Comparison of ENCODE assay signal across 14 cellular contexts in genomic region chr2:99380376-99381010, GRCh38. TPM values are rescaled to one million over a fixed set of nuclear protein-coding genes. Genes with fewer than 3 reads are reported as not detected.
DNase-seq lines count a peak whose midpoint lies in the region; ATAC-seq and TF ChIP-seq lines count a peak whose summit lies in the region.
"Had no signal": no experiment of that assay in that cellular context is flagged by ENCODE, and none has a peak within 500 bp of the region (broad histone marks: within the 10 kb centered on the region; RNA-seq: fewer than 3 reads in every experiment).

No MANE protein-coding gene starts in this region.

- no peaks in the 10 kb centered on the region for H3F3A ChIP-seq in GM23338 (replicated peaks; ENCODE audit: low read depth)

- no peaks in the 10 kb centered on the region for H3K9me3 Mint-ChIP-seq in activated naive CD8-positive, alpha-beta T cell treated with anti-CD3 and anti-CD28 coated beads for 36 hours
- H3K9me3 Mint-ChIP-seq in activated naive CD8-positive, alpha-beta T cell treated with anti-CD3 and anti-CD28 coated beads, Interleukin-2, amount 50 U/mL, for 24 hours, result no peaks in the 10 kb centered on the region
- no peaks in the 10 kb centered on the region for H3K9me3 Mint-ChIP-seq in GM23338
- peaks cover 3% of the 10 kb centered on the region for H3K9me3 Mint-ChIP-seq in stimulated activated memory B cell treated with anti-CD40 and anti-IgM and Interleukin-4, amounts not matched to agents 10 μg/mL and 1 μg/mL and 100 μg/mL, for 72 hours
- H3K9me3 Mint-ChIP-seq in CD8-positive, alpha-beta memory T cell, result no peaks in the 10 kb centered on the region
- H3K9me3 Mint-ChIP-seq: activated naive CD8-positive, alpha-beta T cell treated with anti-CD3 and anti-CD28 coated beads, Interleukin-2, amount 10 ng/mL, durations not matched to agents 7 days and 5 days had no signal

- H2AFZ ChIP-seq in GM23338 (no peak overlapping the region), OCI-LY3 (ENCODE audit: low read depth, low read length) (no peak overlapping the region)

- CTCF ChIA-PET in CD8-positive, alpha-beta memory T cell (lab: Charles Lee), result no interaction called here

- POLR2A ChIA-PET in CD8-positive, alpha-beta memory T cell (lab: Charles Lee), result no interaction called here

- H3K36me3 ChIP-seq in GM23338 (ENCODE audit: insufficient read depth) (peaks cover 8% of the 10 kb centered on the region), OCI-LY3 (replicated peaks; ENCODE audit: low read depth, low read length) (peaks cover 49% of the 10 kb centered on the region)
- peaks cover 26% of the 10 kb centered on the region for H3K36me3 ChIP-seq in CD8-positive, alpha-beta memory T cell (ENCODE audit: insufficient read depth, low read length)

- H3K4me3 Mint-ChIP-seq in activated naive CD8-positive, alpha-beta T cell treated with anti-CD3 and anti-CD28 coated beads for 36 hours, result no peak overlapping the region
- no peak overlapping the region for H3K4me3 Mint-ChIP-seq in activated naive CD8-positive, alpha-beta T cell treated with anti-CD3 and anti-CD28 coated beads, Interleukin-2, amount 50 U/mL, for 24 hours
- no peak overlapping the region for H3K4me3 Mint-ChIP-seq in GM23338
- H3K4me3 Mint-ChIP-seq in stimulated activated memory B cell treated with anti-CD40 and anti-IgM and Interleukin-4, amounts not matched to agents 10 μg/mL and 1 μg/mL and 100 μg/mL, for 72 hours, result no peak overlapping the region
- H3K4me3 Mint-ChIP-seq in CD8-positive, alpha-beta memory T cell, result no peak overlapping the region
- H3K4me3 Mint-ChIP-seq: activated naive CD8-positive, alpha-beta T cell treated with anti-CD3 and anti-CD28 coated beads, Interleukin-2, amount 10 ng/mL, durations not matched to agents 7 days and 5 days had no signal

- peaks cover 25% of the 10 kb centered on the region for H3K4me1 Mint-ChIP-seq in activated naive CD8-positive, alpha-beta T cell treated with anti-CD3 and anti-CD28 coated beads for 36 hours
- peaks cover 19% of the 10 kb centered on the region for H3K4me1 Mint-ChIP-seq in activated naive CD8-positive, alpha-beta T cell treated with anti-CD3 and anti-CD28 coated beads, Interleukin-2, amount 50 U/mL, for 24 hours
- H3K4me1 Mint-ChIP-seq in GM23338, result peaks cover 8% of the 10 kb centered on the region; the same call in 2 of the 3 replicates
- peaks cover 5% of the 10 kb centered on the region for H3K4me1 Mint-ChIP-seq in stimulated activated memory B cell treated with anti-CD40 and anti-IgM and Interleukin-4, amounts not matched to agents 10 μg/mL and 1 μg/mL and 100 μg/mL, for 72 hours
- peaks cover 3 to 9% (median 7%) of the 10 kb centered on the region in 3 donors for H3K4me1 Mint-ChIP-seq in CD8-positive, alpha-beta memory T cell

- H3K4me1 ChIP-seq in GM23338 (ENCODE audit: insufficient read depth), result peaks cover 4% of the 10 kb centered on the region; the same call in 1 of the 2 replicates
- H3K4me1 ChIP-seq in OCI-LY3 (ENCODE audit: low read length), result peaks cover 24% of the 10 kb centered on the region
- H3K4me1 ChIP-seq in CD8-positive, alpha-beta memory T cell (ENCODE audit: insufficient read depth, low read length), result no peaks in the 10 kb centered on the region
- H3K4me1 ChIP-seq: psoas muscle had no signal

- H3K4me3 ChIP-seq in GM23338, result no peak overlapping the region
- H3K4me3 ChIP-seq in OCI-LY3 (ENCODE audit: low read length), result no peak overlapping the region
- H3K4me3 ChIP-seq in CD8-positive, alpha-beta memory T cell (ENCODE audit: low read length), result no peak overlapping the region
- H3K4me3 ChIP-seq: psoas muscle had no signal

- no peak for DNase-seq in activated naive CD8-positive, alpha-beta T cell treated with anti-CD3 and anti-CD28 coated beads for 36 hours
- no peak for DNase-seq in activated naive CD8-positive, alpha-beta T cell treated with anti-CD3 and anti-CD28 coated beads, Interleukin-2, amount 50 U/mL, for 24 hours
- DNase-seq in GM23338 (ENCODE audit: low spot score) (peak; percentile 29), DMS114 treated with DMSO at 0.1 percent for 48 hours (lab: John Stamatoyannopoulos, UW; ENCODE audit: unreplicated experiment) (no peak), omental fat pad (ENCODE audit: low spot score) (no peak)
- no peak for DNase-seq in CD8-positive, alpha-beta memory T cell
- DNase-seq: activated naive CD8-positive, alpha-beta T cell treated with anti-CD3 and anti-CD28 coated beads, Interleukin-2, amount 10 ng/mL, durations not matched to agents 7 days and 5 days; KBM-7; NCI-H1417 treated with DMSO at 0.1 percent for 48 hours; NCI-H446; psoas muscle; WERI-Rb-1 had no signal

- H3K27ac ChIP-seq in GM23338 (ENCODE audit: low read depth), result no peak overlapping the region
- peak overlapping the region; percentile 3; the same call in 1 of the 2 replicates for H3K27ac ChIP-seq in OCI-LY3 (ENCODE audit: low read length)
- H3K27ac ChIP-seq in CD8-positive, alpha-beta memory T cell (ENCODE audit: low read depth, low read length), result no peak overlapping the region
- H3K27ac ChIP-seq: psoas muscle, WERI-Rb-1 had no signal

- H3K27me3 Mint-ChIP-seq in activated naive CD8-positive, alpha-beta T cell treated with anti-CD3 and anti-CD28 coated beads for 36 hours, result no peaks in the 10 kb centered on the region
- H3K27me3 Mint-ChIP-seq in activated naive CD8-positive, alpha-beta T cell treated with anti-CD3 and anti-CD28 coated beads, Interleukin-2, amount 50 U/mL, for 24 hours, result no peaks in the 10 kb centered on the region
- no peaks in the 10 kb centered on the region for H3K27me3 Mint-ChIP-seq in GM23338 (ENCODE audit: insufficient read depth, low read depth, poor library complexity)
- H3K27me3 Mint-ChIP-seq in stimulated activated memory B cell treated with anti-CD40 and anti-IgM and Interleukin-4, amounts not matched to agents 10 μg/mL and 1 μg/mL and 100 μg/mL, for 72 hours, result no peaks in the 10 kb centered on the region
- no peaks in the 10 kb centered on the region for H3K27me3 Mint-ChIP-seq in CD8-positive, alpha-beta memory T cell
- H3K27me3 Mint-ChIP-seq: activated naive CD8-positive, alpha-beta T cell treated with anti-CD3 and anti-CD28 coated beads, Interleukin-2, amount 10 ng/mL, durations not matched to agents 7 days and 5 days had no signal

- H3K27ac Mint-ChIP-seq in activated naive CD8-positive, alpha-beta T cell treated with anti-CD3 and anti-CD28 coated beads for 36 hours, result peak overlapping the region; percentile 30
- no peak overlapping the region for H3K27ac Mint-ChIP-seq in activated naive CD8-positive, alpha-beta T cell treated with anti-CD3 and anti-CD28 coated beads, Interleukin-2, amount 50 U/mL, for 24 hours
- H3K27ac Mint-ChIP-seq in GM23338, result peak overlapping the region; percentile 85
- peak overlapping the region; percentile 16 for H3K27ac Mint-ChIP-seq in stimulated activated memory B cell treated with anti-CD40 and anti-IgM and Interleukin-4, amounts not matched to agents 10 μg/mL and 1 μg/mL and 100 μg/mL, for 72 hours
- peak overlapping the region in 4 of 8 donors; percentile 16 to 52 (median 26) for H3K27ac Mint-ChIP-seq in CD8-positive, alpha-beta memory T cell
- H3K27ac Mint-ChIP-seq: activated naive CD8-positive, alpha-beta T cell treated with anti-CD3 and anti-CD28 coated beads, Interleukin-2, amount 10 ng/mL, durations not matched to agents 7 days and 5 days had no signal

- H4K20me1 ChIP-seq in GM23338 (replicated peaks; ENCODE audit: insufficient read depth) (no peaks in the 10 kb centered on the region), OCI-LY3 (ENCODE audit: insufficient read depth, low read length) (0 out of 2 replicates have a peak, but pooled peaks cover 6% of the 10 kb centered on the region)

- no peaks in the 10 kb centered on the region for H3K79me2 ChIP-seq in GM23338 (replicated peaks; ENCODE audit: insufficient read depth)
- no peaks in the 10 kb centered on the region for H3K79me2 ChIP-seq in OCI-LY3 (ENCODE audit: low read length)

- H3K9ac ChIP-seq in OCI-LY3 (ENCODE audit: low read length), result no peak overlapping the region

- H3K4me2 ChIP-seq in GM23338 (peak overlapping the region; percentile 44), OCI-LY3 (ENCODE audit: low read length) (peak overlapping the region; percentile 20; the same call in 1 of the 2 replicates)

- no peak for ATAC-seq in activated naive CD8-positive, alpha-beta T cell treated with anti-CD3 and anti-CD28 coated beads, Interleukin-2, amount 50 U/mL, for 24 hours
- ATAC-seq in GM23338, result no peak
- no peak for ATAC-seq in stimulated activated memory B cell treated with anti-CD40 and anti-IgM and Interleukin-4, amounts not matched to agents 10 μg/mL and 1 μg/mL and 100 μg/mL, for 72 hours
- no peak for ATAC-seq in omental fat pad (ENCODE audit: low FRiP score)
- ATAC-seq: psoas muscle had no signal

- H3K9me2 ChIP-seq in GM23338 (ENCODE audit: insufficient read depth), result no peaks in the 10 kb centered on the region

- H3K27me3 ChIP-seq in GM23338 (ENCODE audit: insufficient read depth), result no peaks in the 10 kb centered on the region
- no peaks in the 10 kb centered on the region for H3K27me3 ChIP-seq in OCI-LY3 (ENCODE audit: low read depth, low read length)
- H3K27me3 ChIP-seq in CD8-positive, alpha-beta memory T cell (ENCODE audit: insufficient read depth, low read length, poor library complexity, severe bottlenecking), result no peaks in the 10 kb centered on the region

- no peaks in the 10 kb centered on the region for H3K9me3 ChIP-seq in OCI-LY3 (ENCODE audit: insufficient read depth, low read length)
- no peaks in the 10 kb centered on the region for H3K9me3 ChIP-seq in CD8-positive, alpha-beta memory T cell (ENCODE audit: low read length)
- H3K9me3 ChIP-seq: psoas muscle had no signal

- TF ChIP-seq CTCF in GM23338 (conservative IDR thresholded peaks at IDR 0.05; ENCODE audit: low read depth in 2 of 2), result no peak
- TF ChIP-seq CTCF in OCI-LY3 (IDR thresholded peaks at IDR 0.05; ENCODE audit: low read depth, low read length), result no peak
- TF ChIP-seq CTCF in omental fat pad (IDR thresholded peaks at IDR 0.05), result no peak

- H3K36me3 Mint-ChIP-seq in activated naive CD8-positive, alpha-beta T cell treated with anti-CD3 and anti-CD28 coated beads for 36 hours, result peaks cover 39% of the 10 kb centered on the region
- H3K36me3 Mint-ChIP-seq in activated naive CD8-positive, alpha-beta T cell treated with anti-CD3 and anti-CD28 coated beads, Interleukin-2, amount 50 U/mL, for 24 hours (ENCODE audit: low read depth), result peaks cover 74% of the 10 kb centered on the region
- H3K36me3 Mint-ChIP-seq in GM23338 (ENCODE audit: low read depth), result peaks cover 78% of the 10 kb centered on the region
- peaks cover 63% of the 10 kb centered on the region for H3K36me3 Mint-ChIP-seq in stimulated activated memory B cell treated with anti-CD40 and anti-IgM and Interleukin-4, amounts not matched to agents 10 μg/mL and 1 μg/mL and 100 μg/mL, for 72 hours
- peaks cover 4 to 90% (median 34%) of the 10 kb centered on the region in 3 donors for H3K36me3 Mint-ChIP-seq in CD8-positive, alpha-beta memory T cell

RNA-seq across cellular contexts. Expression of gene EIF5B, which starts 43.3 kb away (rescaled TPM):
- total RNA-seq in activated naive CD8-positive, alpha-beta T cell treated with anti-CD3 and anti-CD28 coated beads for 36 hours, result 10 to 100 TPM; 98.7 to 99.6 TPM
- 32.5 and 34.2 TPM in 2 replicates for total RNA-seq in GM23338 (2014; rRNA removed; shearing (Covaris generic))
- polyA plus RNA-seq in GM23338 (2016; fragmentation: Nextera tagmentation; extraction: Ambion mirVana), result 91.2 and 108 TPM in 2 replicates
- total RNA-seq in CD8-positive, alpha-beta memory T cell, result 10 to 100 TPM; 82.8 to 96.2 TPM
- 18.1 TPM for polyA plus RNA-seq in CD8-positive, alpha-beta memory T cell
- total RNA-seq in omental fat pad, result 10 to 100 TPM; 30.1 to 78.1 (median 36.4) TPM

RNA-seq across cellular contexts. Expression of gene TXNDC9, which starts 44.4 kb away (rescaled TPM):
- 10 to 100 TPM; 30.0 to 31.7 TPM for total RNA-seq in activated naive CD8-positive, alpha-beta T cell treated with anti-CD3 and anti-CD28 coated beads for 36 hours
- 48.1 and 54.4 TPM in 2 replicates for total RNA-seq in GM23338 (2014; rRNA removed; shearing (Covaris generic))
- polyA plus RNA-seq in GM23338 (2016; fragmentation: Nextera tagmentation; extraction: Ambion mirVana), result 56.6 and 67.4 TPM in 2 replicates
- 10 to 100 TPM; 32.9 to 34.1 TPM for total RNA-seq in CD8-positive, alpha-beta memory T cell
- polyA plus RNA-seq in CD8-positive, alpha-beta memory T cell, result 51.3 TPM
- 10 to 100 TPM; 27.6 to 46.5 (median 35.4) TPM for total RNA-seq in omental fat pad
